Comparison of ENCODE assay signal across 20 cellular contexts in genomic region chr14:23433457-23433856, GRCh38. TPM values are rescaled to one million over a fixed set of nuclear protein-coding genes. Genes with fewer than 3 reads are reported as not detected.
DNase-seq lines count a peak whose midpoint lies in the region; ATAC-seq, FAIRE-seq and TF ChIP-seq lines count a peak whose summit lies in the region.
"Had no signal": no experiment of that assay in that cellular context is flagged by ENCODE, and none has a peak within 500 bp of the region (broad histone marks: within the 10 kb centered on the region; RNA-seq: fewer than 3 reads in every experiment).

No MANE protein-coding gene starts in this region.

- no peak for TF ChIP-seq POLR2A in H1 (IDR thresholded peaks at IDR 0.05; ENCODE audit: control extremely low read depth in 1 of 2, low read depth in 2 of 2, low read length in 2 of 2)

- no peak overlapping the region for H2BK5ac ChIP-seq in H1 (ENCODE audit: low read depth, low read length)

- TF ChIP-seq CTCF in H1 (IDR thresholded peaks at IDR 0.05; ENCODE audit: control extremely low read depth in 1 of 3, insufficient read depth in 1 of 3, low read depth in 1 of 3, low read length in 3 of 3) (peak; percentile 42 to 50 (median 49)), osteoblast (IDR thresholded peaks at IDR 0.05; ENCODE audit: extremely low read depth, low read depth, low read length) (no peak)

- H2BK120ac ChIP-seq in H1 (replicated peaks; ENCODE audit: low read depth, low read length): no peak overlapping the region

- H3K14ac ChIP-seq in H1 (ENCODE audit: insufficient read length): no peak overlapping the region

- H3K23ac ChIP-seq in H1 (ENCODE audit: insufficient read length): no peak overlapping the region

- DNase-seq in activated T-cell treated with anti-CD3 and anti-CD28 coated beads, Interleukin-2, amount 50 U/mL, for 24 hours: peak; percentile 18
- DNase-seq in activated T-cell treated with anti-CD3 and anti-CD28 coated beads, Interleukin-2, amount 50 U/mL, for 72 hours: no peak
- DNase-seq in H7 (peak; percentile 72), H1 (ENCODE audit: low read depth in 1 of 2, low spot score in 2 of 2) (no peak), osteoblast (ENCODE audit: insufficient read length, low spot score, missing footprints) (peak; percentile 80), urothelium cell line (ENCODE audit: low spot score) (no peak)
- DNase-seq: 8988T; CD8-positive, alpha-beta memory T cell; DND-41; GDM1; GM23248; Kasumi-1; NCI-H1105 treated with DMSO at 0.1 percent for 48 hours; NCI-H187; NCI-H82 had no signal

- H3K27me3 ChIP-seq in H7 (ENCODE audit: control insufficient read depth, insufficient read depth, low read length) (no peaks in the 10 kb centered on the region), H1 (replicated peaks in 1 of 4; ENCODE audit: control insufficient read depth in 3 of 4, extremely low read depth in 1 of 4, insufficient read depth in 3 of 4, low read length in 3 of 4) (no peaks in the 10 kb centered on the region; a peak in 1 of 7 replicates), osteoblast (ENCODE audit: insufficient read depth, low read length) (peaks cover 5% of the 10 kb centered on the region)
- H3K27me3 ChIP-seq: BLaER1 had no signal

- no peaks in the 10 kb centered on the region for H3K36me3 Mint-ChIP-seq in activated T-cell treated with anti-CD3 and anti-CD28 coated beads, Interleukin-2, amount 50 U/mL, for 24 hours (ENCODE audit: low read depth)
- no peaks in the 10 kb centered on the region for H3K36me3 Mint-ChIP-seq in activated T-cell treated with anti-CD3 and anti-CD28 coated beads, Interleukin-2, amount 50 U/mL, for 72 hours (ENCODE audit: insufficient read depth in 2 of 2)
- H3K36me3 Mint-ChIP-seq: CD8-positive, alpha-beta memory T cell had no signal

- H4K20me1 ChIP-seq in H1 (replicated peaks in 1 of 2; ENCODE audit: control insufficient read depth in 1 of 2, insufficient read depth in 2 of 2, low read length in 2 of 2) (no peaks in the 10 kb centered on the region), osteoblast (ENCODE audit: insufficient read depth, low read length) (no peaks in the 10 kb centered on the region)
- H4K20me1 ChIP-seq: BLaER1 had no signal

- FAIRE-seq in H1 (lab: Jason Lieb, UNC): no peak
- no peak for FAIRE-seq in urothelium cell line (lab: Jason Lieb, UNC)

- H2BK12ac ChIP-seq in H1 (ENCODE audit: low read depth, low read length): no peak overlapping the region

- H3K4me1 ChIP-seq in H1 (replicated peaks in 1 of 4; ENCODE audit: control insufficient read depth in 3 of 4, insufficient read depth in 4 of 4, low read length in 3 of 4): peaks cover 0 to 8% (median 2%) of the 10 kb centered on the region in 4 experiments; a peak in 2 of 7 replicates
- H3K4me1 ChIP-seq in osteoblast (ENCODE audit: insufficient read depth, low read length): no peaks in the 10 kb centered on the region
- H3K4me1 ChIP-seq: BLaER1 had no signal

- H3K36me3 ChIP-seq in H7 (replicated peaks; ENCODE audit: control insufficient read depth, insufficient read depth, low read length) (no peaks in the 10 kb centered on the region), H1 (ENCODE audit: control insufficient read depth in 2 of 4, insufficient read depth in 4 of 4, low read length in 3 of 4) (no peaks in the 10 kb centered on the region), osteoblast (ENCODE audit: insufficient read depth, low read length) (no peaks in the 10 kb centered on the region)
- H3K36me3 ChIP-seq: BLaER1 had no signal

- H3K27me3 Mint-ChIP-seq in activated T-cell treated with anti-CD3 and anti-CD28 coated beads, Interleukin-2, amount 50 U/mL, for 24 hours: no peaks in the 10 kb centered on the region
- H3K27me3 Mint-ChIP-seq in activated T-cell treated with anti-CD3 and anti-CD28 coated beads, Interleukin-2, amount 50 U/mL, for 72 hours (ENCODE audit: low read depth): peaks cover 11% of the 10 kb centered on the region

- H2AK5ac ChIP-seq in H1 (ENCODE audit: low read depth, low read length): no peak overlapping the region

- POLR2A ChIA-PET in H1 (lab: Charles Lee; ENCODE audit: partially characterized antibody): interaction anchor here (1.4 kb wide), 1 partner anchor 9 kb away, joined by 3 read pairs; no protein-coding TSS in a partner anchor

- H4K91ac ChIP-seq in H1 (replicated peaks; ENCODE audit: insufficient read length, low read length): no peak overlapping the region

- peak; percentile 46 to 66 for TF ChIP-seq RAD21 in H1 (IDR thresholded peaks at IDR 0.05 in 1 of 2, conservative IDR thresholded peaks at IDR 0.05 in 1 of 2; ENCODE audit: low read depth in 2 of 2, low read length in 2 of 2)

- H2BK20ac ChIP-seq in H1 (ENCODE audit: low read length): no peak overlapping the region

- no peak overlapping the region for H3K4ac ChIP-seq in H1 (replicated peaks; ENCODE audit: insufficient read length, low read depth, low read length)

- no peak overlapping the region for H2AFZ ChIP-seq in H1 (ENCODE audit: low read length)
- no peak overlapping the region for H2AFZ ChIP-seq in osteoblast (ENCODE audit: low read length)
- H2AFZ ChIP-seq: GM23248 had no signal

- no peak for TF ChIP-seq EP300 in H1 (IDR thresholded peaks at IDR 0.05; ENCODE audit: borderline replicate concordance in 1 of 2, low read depth in 2 of 2, low read length in 2 of 2)

- H3K4me3 ChIP-seq in H7 (ENCODE audit: insufficient read depth, low read depth, low read length): no peak overlapping the region
- no peak overlapping the region for H3K4me3 ChIP-seq in H1 (ENCODE audit: extremely low read depth in 1 of 4, insufficient read depth in 2 of 4, low read depth in 3 of 4, low read length in 4 of 4)
- no peak overlapping the region for H3K4me3 ChIP-seq in osteoblast (ENCODE audit: insufficient read depth, low read length)
- H3K4me3 ChIP-seq: BLaER1, GM23248 had no signal

- H4K8ac ChIP-seq in H1 (ENCODE audit: extremely low read depth, insufficient read depth, low read length): no peak overlapping the region

- H3K27ac Mint-ChIP-seq in activated T-cell treated with anti-CD3 and anti-CD28 coated beads, Interleukin-2, amount 50 U/mL, for 24 hours: no peak overlapping the region
- no peak overlapping the region for H3K27ac Mint-ChIP-seq in activated T-cell treated with anti-CD3 and anti-CD28 coated beads, Interleukin-2, amount 50 U/mL, for 72 hours
- H3K27ac Mint-ChIP-seq: CD8-positive, alpha-beta memory T cell had no signal

- H3K79me1 ChIP-seq in H1 (ENCODE audit: low read depth, low read length): peaks cover 3% of the 10 kb centered on the region; the same call in 1 of the 2 replicates

- H3K27ac ChIP-seq in H1 (ENCODE audit: low read depth, low read length) (no peak overlapping the region), osteoblast (ENCODE audit: low read depth, low read length) (no peak overlapping the region)
- H3K27ac ChIP-seq: BLaER1, GM23248 had no signal

- H3K4me2 ChIP-seq in H1 (ENCODE audit: insufficient read depth in 1 of 2, low read depth in 2 of 2, low read length in 2 of 2) (no peak overlapping the region), osteoblast (ENCODE audit: insufficient read depth, low read length) (no peak overlapping the region)
- H3K4me2 ChIP-seq: BLaER1 had no signal

- H3K79me2 ChIP-seq in H1 (ENCODE audit: control insufficient read depth in 1 of 2, insufficient read depth in 2 of 2, low read length in 2 of 2): no peaks in the 10 kb centered on the region
- no peaks in the 10 kb centered on the region for H3K79me2 ChIP-seq in osteoblast (ENCODE audit: insufficient read depth, low read length)

- H3K56ac ChIP-seq in H1 (replicated peaks; ENCODE audit: insufficient read length, low read depth, low read length): no peak overlapping the region

- H3K4me3 Mint-ChIP-seq in activated T-cell treated with anti-CD3 and anti-CD28 coated beads, Interleukin-2, amount 50 U/mL, for 24 hours: no peak overlapping the region
- no peak overlapping the region for H3K4me3 Mint-ChIP-seq in activated T-cell treated with anti-CD3 and anti-CD28 coated beads, Interleukin-2, amount 50 U/mL, for 72 hours
- H3K4me3 Mint-ChIP-seq: CD8-positive, alpha-beta memory T cell had no signal

- no peaks in the 10 kb centered on the region for H3K23me2 ChIP-seq in H1 (ENCODE audit: low read depth, low read length)

- no peaks in the 10 kb centered on the region for H3K4me1 Mint-ChIP-seq in activated T-cell treated with anti-CD3 and anti-CD28 coated beads, Interleukin-2, amount 50 U/mL, for 24 hours (ENCODE audit: low read depth)
- H3K4me1 Mint-ChIP-seq in activated T-cell treated with anti-CD3 and anti-CD28 coated beads, Interleukin-2, amount 50 U/mL, for 72 hours (ENCODE audit: low read depth): no peaks in the 10 kb centered on the region
- H3K4me1 Mint-ChIP-seq: CD8-positive, alpha-beta memory T cell had no signal

- no peak for ATAC-seq in activated T-cell treated with anti-CD3 and anti-CD28 coated beads, Interleukin-2, amount 50 U/mL, for 72 hours (replicated peaks in 1 of 2)
- ATAC-seq in HG02885 (IDR thresholded peaks at IDR 0.05; ENCODE audit: poor library complexity, unreplicated experiment) (no peak), HG03025 (IDR thresholded peaks at IDR 0.05; ENCODE audit: low FRiP score, unreplicated experiment) (no peak)
- ATAC-seq: Panc1 had no signal

- H4K5ac ChIP-seq in H1 (ENCODE audit: insufficient read length, low read depth, low read length): no peak overlapping the region

- 77% methylated on average over 10 of the region's 10 CpGs; no CpG with 5 or more reads in 1 of the 2 experiments for WGBS in H1 (ENCODE audit: extremely low coverage in 1 of 2, insufficient coverage in 1 of 2, insufficient read length in 1 of 2, insufficient replicate concordance in 2 of 2, low coverage in 1 of 2, low lambda C conversion rate in 2 of 2, missing lambda C conversion rate in 1 of 2), 2 experiments

- H2BK15ac ChIP-seq in H1 (ENCODE audit: low read length): 0 out of 2 replicates have a peak overlapping the region, but pooled peaks have one; percentile 88

- H3K9me3 ChIP-seq in H1 (ENCODE audit: insufficient read depth in 2 of 2, low read depth in 1 of 2, low read length in 1 of 2): no peaks in the 10 kb centered on the region; a peak in 1 of 4 replicates
- H3K9me3 ChIP-seq in osteoblast (ENCODE audit: low read depth, low read length): no peaks in the 10 kb centered on the region
- H3K9me3 ChIP-seq: BLaER1 had no signal

- CTCF ChIA-PET in H1 (lab: Charles Lee; ENCODE audit: partially characterized antibody): interaction anchor here (0.6 to 1.5 kb wide), 12 partner anchors 9 to 124 kb away, joined by 3 to 8 read pairs (median 4); no protein-coding TSS in a partner anchor

- H3K18ac ChIP-seq in H1 (ENCODE audit: extremely low read depth, low read length): no peak overlapping the region

- no peaks in the 10 kb centered on the region for H3K9me3 Mint-ChIP-seq in activated T-cell treated with anti-CD3 and anti-CD28 coated beads, Interleukin-2, amount 50 U/mL, for 24 hours
- H3K9me3 Mint-ChIP-seq in activated T-cell treated with anti-CD3 and anti-CD28 coated beads, Interleukin-2, amount 50 U/mL, for 72 hours: no peaks in the 10 kb centered on the region
- H3K9me3 Mint-ChIP-seq: CD8-positive, alpha-beta memory T cell had no signal

- no peak overlapping the region for H3K9ac ChIP-seq in H1 (replicated peaks in 1 of 4; ENCODE audit: extremely low read depth in 1 of 4, low read depth in 3 of 4, low read length in 3 of 4)
- H3K9ac ChIP-seq: BLaER1, GM23248 had no signal

RNA-seq across cellular contexts. Expression of gene MYH7, which starts 2.0 kb away (rescaled TPM):
- total RNA-seq in activated T-cell treated with anti-CD3 and anti-CD28 coated beads, Interleukin-2, amount 50 U/mL, for 72 hours: under 1 TPM; 0.05 to 0.56 TPM
- total RNA-seq in H7 (2014; rRNA removed; shearing (Covaris generic)): not detected in 2 replicates
- total RNA-seq in H1 (2021; fragmentation: NEBNext Ultra II Directional; extraction: Animal tissue kit (Norgen Biotek cat#: 25700)): not detected in 2 replicates
- 0.02 TPM in 1 of 2 replicates, not detected in the other for polyA plus RNA-seq in H1 (2011; rRNA removed)
- polyA plus RNA-seq in H1 (2011; cell fraction: cytosol; rRNA removed): not detected
- 0.01 TPM for polyA plus RNA-seq in H1 (2011; cell fraction: nucleus; rRNA removed)
- polyA plus RNA-seq in H1 (2012, experiment 1 of 2): 0.03 TPM in 1 of 4 replicates, not detected in the others
- not detected for polyA plus RNA-seq in H1 (2012, experiment 2 of 2)
- polyA plus RNA-seq in H1 (2013, experiment 1 of 2): not detected
- polyA plus RNA-seq in H1 (2013, experiment 2 of 2): under 0.01 TPM
- not detected in 2 replicates for polyA minus RNA-seq in H1 (2011; rRNA and poly(A)+ RNA removed)
- not detected for polyA minus RNA-seq in H1 (2011; cell fraction: cytosol; rRNA and poly(A)+ RNA removed)
- not detected for polyA minus RNA-seq in H1 (2011; cell fraction: nucleus; rRNA and poly(A)+ RNA removed)
- total RNA-seq in osteoblast: not detected in 2 replicates
- total RNA-seq: CD8-positive, alpha-beta memory T cell; GM23248; NCI-H460 had no signal
- polyA plus RNA-seq: CD8-positive, alpha-beta memory T cell; GM23248 had no signal

RNA-seq across cellular contexts. Expression of gene MYH6, which starts 25.4 kb away (rescaled TPM):
- 1 to 10 TPM in 1 of 2 donors, under 1 TPM in 1; 0.65 to 2.1 TPM for total RNA-seq in activated T-cell treated with anti-CD3 and anti-CD28 coated beads, Interleukin-2, amount 50 U/mL, for 72 hours
- total RNA-seq in H7 (2014; rRNA removed; shearing (Covaris generic)): 0.03 TPM in 1 of 2 replicates, not detected in the other
- total RNA-seq in H1 (2021; fragmentation: NEBNext Ultra II Directional; extraction: Animal tissue kit (Norgen Biotek cat#: 25700)): not detected in 2 replicates
- 0.03 and 0.05 TPM in 2 replicates for polyA plus RNA-seq in H1 (2011; rRNA removed)
- polyA plus RNA-seq in H1 (2011; cell fraction: cytosol; rRNA removed): 0.06 TPM
- 0.16 TPM for polyA plus RNA-seq in H1 (2011; cell fraction: nucleus; rRNA removed)
- 0.04 to 0.08 TPM (median 0.08 TPM) in 3 of 4 replicates, not detected in the other for polyA plus RNA-seq in H1 (2012, experiment 1 of 2)
- not detected for polyA plus RNA-seq in H1 (2012, experiment 2 of 2)
- polyA plus RNA-seq in H1 (2013, experiment 1 of 2): 0.04 TPM
- 0.02 TPM for polyA plus RNA-seq in H1 (2013, experiment 2 of 2)
- 0.25 TPM in 1 of 2 replicates, not detected in the other for polyA minus RNA-seq in H1 (2011; rRNA and poly(A)+ RNA removed)
- polyA minus RNA-seq in H1 (2011; cell fraction: cytosol; rRNA and poly(A)+ RNA removed): not detected
- polyA minus RNA-seq in H1 (2011; cell fraction: nucleus; rRNA and poly(A)+ RNA removed): not detected
- under 0.01 TPM in 1 of 2 replicates, not detected in the other for total RNA-seq in osteoblast
- total RNA-seq: GM23248, NCI-H460 had no signal
- polyA plus RNA-seq: CD8-positive, alpha-beta memory T cell; GM23248 had no signal

RNA-seq across cellular contexts. Expression of gene NGDN, which starts 36.0 kb away (rescaled TPM):
- total RNA-seq in activated T-cell treated with anti-CD3 and anti-CD28 coated beads, Interleukin-2, amount 50 U/mL, for 72 hours: 10 to 100 TPM; 71.0 to 77.6 TPM
- total RNA-seq in H7 (2014; rRNA removed; shearing (Covaris generic)): 58.1 and 62.8 TPM in 2 replicates
- total RNA-seq in H1 (2021; fragmentation: NEBNext Ultra II Directional; extraction: Animal tissue kit (Norgen Biotek cat#: 25700)): 48.8 and 56.0 TPM in 2 replicates
- polyA plus RNA-seq in H1 (2011; rRNA removed): 22.4 and 39.8 TPM in 2 replicates
- 65.2 TPM for polyA plus RNA-seq in H1 (2011; cell fraction: cytosol; rRNA removed)
- polyA plus RNA-seq in H1 (2011; cell fraction: nucleus; rRNA removed): 25.3 TPM
- polyA plus RNA-seq in H1 (2012, experiment 1 of 2): 54.0 to 81.0 TPM (median 68.1 TPM) in 4 replicates
- polyA plus RNA-seq in H1 (2012, experiment 2 of 2): 8.9 TPM
- 78.2 TPM for polyA plus RNA-seq in H1 (2013, experiment 1 of 2)
- polyA plus RNA-seq in H1 (2013, experiment 2 of 2): 73.8 TPM
- 32.5 and 41.8 TPM in 2 replicates for polyA minus RNA-seq in H1 (2011; rRNA and poly(A)+ RNA removed)
- 12.8 TPM for polyA minus RNA-seq in H1 (2011; cell fraction: cytosol; rRNA and poly(A)+ RNA removed)
- polyA minus RNA-seq in H1 (2011; cell fraction: nucleus; rRNA and poly(A)+ RNA removed): 35.4 TPM
- total RNA-seq in osteoblast: 37.4 and 49.6 TPM in 2 replicates

RNA-seq across cellular contexts. Expression of gene CMTM5, which starts 56.6 kb away (rescaled TPM):
- under 1 TPM in 1 of 2 donors, not detected in 1; 0.30 TPM for total RNA-seq in activated T-cell treated with anti-CD3 and anti-CD28 coated beads, Interleukin-2, amount 50 U/mL, for 72 hours
- 0.14 TPM in 1 of 2 replicates, not detected in the other for total RNA-seq in H7 (2014; rRNA removed; shearing (Covaris generic))
- total RNA-seq in H1 (2021; fragmentation: NEBNext Ultra II Directional; extraction: Animal tissue kit (Norgen Biotek cat#: 25700)): not detected in 2 replicates
- polyA plus RNA-seq in H1 (2011; rRNA removed): 2.1 and 2.8 TPM in 2 replicates
- polyA plus RNA-seq in H1 (2011; cell fraction: cytosol; rRNA removed): 1.4 TPM
- 2.1 TPM for polyA plus RNA-seq in H1 (2011; cell fraction: nucleus; rRNA removed)
- 0.29 to 0.90 TPM (median 0.57 TPM) in 4 replicates for polyA plus RNA-seq in H1 (2012, experiment 1 of 2)
- polyA plus RNA-seq in H1 (2012, experiment 2 of 2): 1.1 TPM
- polyA plus RNA-seq in H1 (2013, experiment 1 of 2): 0.06 TPM
- 0.22 TPM for polyA plus RNA-seq in H1 (2013, experiment 2 of 2)
- 0.66 and 2.6 TPM in 2 replicates for polyA minus RNA-seq in H1 (2011; rRNA and poly(A)+ RNA removed)
- polyA minus RNA-seq in H1 (2011; cell fraction: cytosol; rRNA and poly(A)+ RNA removed): not detected
- polyA minus RNA-seq in H1 (2011; cell fraction: nucleus; rRNA and poly(A)+ RNA removed): not detected
- total RNA-seq in osteoblast: not detected in 2 replicates
- total RNA-seq: CD8-positive, alpha-beta memory T cell; GM23248; NCI-H460 had no signal
- polyA plus RNA-seq: CD8-positive, alpha-beta memory T cell; GM23248 had no signal

Comparison
In these comparisons a context has a peak if more than half of its experiments do, and no peak if none do; other contexts are left out.
1. DNase-seq: peak in activated T-cell treated with anti-CD3 and anti-CD28 coated beads, Interleukin-2, amount 50 U/mL, for 24 hours (single experiment), H7 (single experiment) and osteoblast (single experiment); none in activated T-cell treated with anti-CD3 and anti-CD28 coated beads, Interleukin-2, amount 50 U/mL, for 72 hours (0 of 2), H1 (0 of 2) and urothelium cell line (single experiment).